ENCODE assay signal across 8 cellular contexts in genomic region chr17:58691701-58692238, GRCh38. TPM values are rescaled to one million over a fixed set of nuclear protein-coding genes. Genes with fewer than 3 reads are reported as not detected.
DNase-seq lines count a peak whose midpoint lies in the region; ATAC-seq and TF ChIP-seq lines count a peak whose summit lies in the region.

TSS of gene TEX14 (minus strand) at chr17:58692045. CDS start at chr17:58652001, 40,044 bp downstream.

- H3K27me3 ChIP-seq in Caco-2 (replicated peaks; ENCODE audit: control insufficient read depth, insufficient read depth, low read length) = no peaks in the 10 kb centered on the region
- no peaks in the 10 kb centered on the region for H3K27me3 ChIP-seq in OCI-LY1 (ENCODE audit: insufficient read depth, low read length)
- no peaks in the 10 kb centered on the region for H3K27me3 ChIP-seq in osteoblast (ENCODE audit: insufficient read depth, low read length)

- peak within 1 kb of the TSS; percentile 91 for H2AFZ ChIP-seq in OCI-LY1 (ENCODE audit: low read length)
- H2AFZ ChIP-seq in osteoblast (ENCODE audit: low read length) = peak within 1 kb of the TSS; percentile 99

- ATAC-seq in HG03520 (IDR thresholded peaks at IDR 0.05; ENCODE audit: unreplicated experiment) = no peak

- intact Hi-C loops in Caco-2 (cut with micrococcal nuclease; ENCODE audit: unreplicated experiment) = loop anchor here (1.0 kb wide), 2 partner anchors 32 to 173 kb away; no protein-coding TSS in a partner anchor

- H3K4me3 Mint-ChIP-seq in Caco-2 (ENCODE audit: unreplicated experiment) = peak within 1 kb of the TSS; percentile 91
- peak within 1 kb of the TSS; percentile 89 for H3K4me3 Mint-ChIP-seq in endothelial cell (ENCODE audit: unreplicated experiment)

- H3K9me3 ChIP-seq in Caco-2 = no peaks in the 10 kb centered on the region
- H3K9me3 ChIP-seq in OCI-LY1 (ENCODE audit: low read length) = no peaks in the 10 kb centered on the region
- H3K9me3 ChIP-seq in osteoblast (ENCODE audit: low read depth, low read length) = no peaks in the 10 kb centered on the region

- H3K27me3 Mint-ChIP-seq in Caco-2 (ENCODE audit: insufficient read depth, unreplicated experiment) (no peaks in the 10 kb centered on the region), endothelial cell (ENCODE audit: unreplicated experiment) (peaks cover 3% of the 10 kb centered on the region)

- peak within 1 kb of the TSS; percentile 47 for H3K4me3 ChIP-seq in Caco-2 (ENCODE audit: low read depth, low read length)
- H3K4me3 ChIP-seq in OCI-LY1 (ENCODE audit: low read depth, low read length, poor library complexity, severe bottlenecking) = peak within 1 kb of the TSS; percentile 80
- peak within 1 kb of the TSS; percentile 82 for H3K4me3 ChIP-seq in osteoblast (ENCODE audit: insufficient read depth, low read length)

- H3F3A ChIP-seq in OCI-LY1 (ENCODE audit: insufficient read depth, low read length) = no peaks in the 10 kb centered on the region

- CTCF ChIA-PET in Caco-2 (lab: Charles Lee) = interaction anchor here (1.4 kb wide), 1 partner anchor 60 kb away, joined by 3 read pairs; no protein-coding TSS in a partner anchor

- H3K27ac Mint-ChIP-seq in Caco-2 (ENCODE audit: unreplicated experiment) = peak within 1 kb of the TSS; percentile 86
- peak within 1 kb of the TSS; percentile 57 for H3K27ac Mint-ChIP-seq in endothelial cell (ENCODE audit: unreplicated experiment)

- H3K9ac ChIP-seq in OCI-LY1 (ENCODE audit: low read length) = peak within 1 kb of the TSS; percentile 90

- DNase-seq in Caco-2 = peak; percentile 26 to 50
- no peak for DNase-seq in endothelial cell (ENCODE audit: low spot score)
- peak; percentile 41 for DNase-seq in osteoblast (ENCODE audit: insufficient read length, low spot score, missing footprints)
- DNase-seq in glomerular visceral epithelial cell (ENCODE audit: extremely low spot score) = no peak
- DNase-seq in amniotic stem cell (lab: John Stamatoyannopoulos, UW) = no peak
- no peak for DNase-seq in NCI-H2196 (lab: John Stamatoyannopoulos, UW; ENCODE audit: unreplicated experiment)

- H4K20me1 ChIP-seq in OCI-LY1 (ENCODE audit: insufficient read depth, low read length) (no peaks in the 10 kb centered on the region), osteoblast (ENCODE audit: insufficient read depth, low read length) (no peaks in the 10 kb centered on the region)

- H3K79me2 ChIP-seq in OCI-LY1 (ENCODE audit: insufficient read depth, low read length) = peaks cover 25% of the 10 kb centered on the region
- H3K79me2 ChIP-seq in osteoblast (ENCODE audit: insufficient read depth, low read length) = peaks cover 12% of the 10 kb centered on the region

- H3K4me2 ChIP-seq in OCI-LY1 (ENCODE audit: low read length) (peak within 1 kb of the TSS; percentile 89), osteoblast (ENCODE audit: insufficient read depth, low read length) (peak within 1 kb of the TSS; percentile 87)

- POLR2A ChIA-PET in Caco-2 (lab: Charles Lee) = interaction anchor here (0.6 to 1.4 kb wide), 6 partner anchors 22 to 991 kb away, joined by 3 to 19 read pairs (median 4); partner anchors contain the start of gene SKA2

- peaks cover 17% of the 10 kb centered on the region for H3K4me1 Mint-ChIP-seq in Caco-2 (ENCODE audit: low read depth, unreplicated experiment)
- H3K4me1 Mint-ChIP-seq in endothelial cell (ENCODE audit: unreplicated experiment) = peaks cover 17% of the 10 kb centered on the region

- H3K36me3 ChIP-seq in Caco-2 (ENCODE audit: control insufficient read depth, insufficient read depth, low read length) (no peaks in the 10 kb centered on the region), OCI-LY1 (ENCODE audit: insufficient read depth, low read length) (peaks cover 25% of the 10 kb centered on the region; the same call in 1 of the 2 replicates), osteoblast (ENCODE audit: insufficient read depth, low read length) (no peaks in the 10 kb centered on the region)

- H3K27ac ChIP-seq in OCI-LY1 (ENCODE audit: low read depth, low read length, poor library complexity, severe bottlenecking) (peak within 1 kb of the TSS; percentile 56), osteoblast (ENCODE audit: low read depth, low read length) (peak within 1 kb of the TSS; percentile 81)

- H3K9me3 Mint-ChIP-seq in Caco-2 (ENCODE audit: unreplicated experiment) (no peaks in the 10 kb centered on the region), endothelial cell (ENCODE audit: unreplicated experiment) (no peaks in the 10 kb centered on the region)

- H3K9me2 ChIP-seq in OCI-LY1 (ENCODE audit: low read depth, low read length) = no peaks in the 10 kb centered on the region

- peaks cover 20% of the 10 kb centered on the region for H3K36me3 Mint-ChIP-seq in Caco-2 (ENCODE audit: insufficient read depth, unreplicated experiment)
- H3K36me3 Mint-ChIP-seq in endothelial cell (ENCODE audit: low read depth, unreplicated experiment) = no peaks in the 10 kb centered on the region

- TF ChIP-seq CTCF in Caco-2 (IDR thresholded peaks at IDR 0.05; ENCODE audit: insufficient read depth in 1 of 2, low read depth in 1 of 2, low read length in 1 of 2, severe bottlenecking in 1 of 2, unreplicated experiment in 1 of 2) (no peak), OCI-LY1 (IDR thresholded peaks at IDR 0.05; ENCODE audit: low read length) (no peak), endothelial cell (IDR thresholded peaks at IDR 0.05; ENCODE audit: unreplicated experiment) (no peak), osteoblast (IDR thresholded peaks at IDR 0.05; ENCODE audit: extremely low read depth, low read depth, low read length) (no peak)

- H3K4me1 ChIP-seq in Caco-2 (peaks cover 22% of the 10 kb centered on the region), OCI-LY1 (ENCODE audit: insufficient read depth, low read length, severe bottlenecking) (peaks cover 24% of the 10 kb centered on the region), osteoblast (ENCODE audit: insufficient read depth, low read length) (peaks cover 11% of the 10 kb centered on the region)

- no TSS peak for BruUV-seq in Caco-2 (replicated peaks; lab: Mats Ljungman, UMichigan)

RNA-seq across cellular contexts. Expression of gene TEX14, which starts in this region (rescaled TPM):
- 0.30 and 0.54 TPM in 2 replicates for total RNA-seq in Caco-2 (2022)
- 0.21 TPM for total RNA-seq in endothelial cell (ENCODE audit: unreplicated experiment)
- under 0.01 TPM in 2 replicates for total RNA-seq in osteoblast

Comparison
In these comparisons a context has a peak if more than half of its experiments do, and no peak if none do; other contexts are left out.
1. Peak in DNase-seq and H3K4me3 ChIP-seq in Caco-2; RNA of the gene not detected or under 1 TPM.
2. Peak in DNase-seq, H3K4me3 ChIP-seq, H3K27ac ChIP-seq and H3K4me2 ChIP-seq in osteoblast; RNA of the gene not detected or under 1 TPM.